37 cellular contexts compared by ENCODE assay signal in genomic region chr7:140585333-140585732, GRCh38. TPM values are rescaled to one million over a fixed set of nuclear protein-coding genes. Genes with fewer than 3 reads are reported as not detected.
"Had no signal": no experiment of that assay in that cellular context is flagged by ENCODE, and none has a peak within 500 bp of the region (broad histone marks: within the 10 kb centered on the region; RNA-seq: fewer than 3 reads in every experiment).

No MANE protein-coding gene starts in this region.

- H3K27ac Mint-ChIP-seq: activated B cell treated with CpG ODN at 0.5 μM for 24 hours; activated CD4-positive, alpha-beta memory T cell treated with anti-CD3 and anti-CD28 coated beads for 36 hours; activated CD4-positive, alpha-beta T cell treated with anti-CD3 and anti-CD28 coated beads, Interleukin-2, amount 10 ng/mL, durations not matched to agents 24 days and 14 days; activated CD8-positive, alpha-beta T cell treated with anti-CD3 and anti-CD28 coated beads for 36 hours; activated naive CD4-positive, alpha-beta T cell treated with anti-CD3 and anti-CD28 coated beads, Interleukin-2, amount 10 ng/mL, durations not matched to agents 7 days and 5 days; activated naive CD4-positive, alpha-beta T cell treated with anti-CD3 and anti-CD28 coated beads, Interleukin-2, amount 50 U/mL, for 24 hours; activated naive CD8-positive, alpha-beta T cell; activated naive CD8-positive, alpha-beta T cell treated with anti-CD3 and anti-CD28 coated beads, Interleukin-2, amount 10 ng/mL, durations not matched to agents 7 days and 5 days; activated naive CD8-positive, alpha-beta T cell treated with anti-CD3 and anti-CD28 coated beads, Interleukin-2, amount 50 U/mL, for 24 hours; activated T-helper 2 cell treated with anti-CD3 and anti-CD28 coated beads, Interferon-gamma antibody, Interleukin-2, Interleukin-4, amounts not matched to agents 10 μg/mL and 5 μg/mL and 100 μg/mL, durations not matched to agents 14 hours and 24 hours and 36 hours; brain; T-helper 1 cell treated with Interleukin-12 subunit alpha and Interleukin-12 subunit beta and Interleukin-4 antibody, amounts not matched to agents 30 μg/mL and 1 μg/mL, for 36 hours; T-helper 2 cell treated with Interferon-gamma antibody and Interleukin-4, amounts not matched to agents 5 μg/mL and 100 μg/mL, for 36 hours had no signal

- ATAC-seq: activated CD8-positive, alpha-beta T cell treated with anti-CD3 and anti-CD28 coated beads for 36 hours; activated naive CD8-positive, alpha-beta T cell treated with anti-CD3 and anti-CD28 coated beads, Interleukin-2, amount 50 U/mL, for 24 hours; activated T-cell treated with anti-CD3 and anti-CD28 coated beads, Interleukin-2, amount 50 U/mL, for 4 hours had no signal

- FAIRE-seq: bronchial epithelial cell, TTC549 had no signal

- H3K9me3 Mint-ChIP-seq: activated B cell treated with CpG ODN at 0.5 μM for 24 hours; activated CD4-positive, alpha-beta memory T cell treated with anti-CD3 and anti-CD28 coated beads for 36 hours; activated CD4-positive, alpha-beta T cell treated with anti-CD3 and anti-CD28 coated beads, Interleukin-2, amount 10 ng/mL, durations not matched to agents 24 days and 14 days; activated CD8-positive, alpha-beta T cell treated with anti-CD3 and anti-CD28 coated beads for 36 hours; activated naive CD4-positive, alpha-beta T cell treated with anti-CD3 and anti-CD28 coated beads, Interleukin-2, amount 10 ng/mL, durations not matched to agents 7 days and 5 days; activated naive CD4-positive, alpha-beta T cell treated with anti-CD3 and anti-CD28 coated beads, Interleukin-2, amount 50 U/mL, for 24 hours; activated naive CD8-positive, alpha-beta T cell treated with anti-CD3 and anti-CD28 coated beads, Interleukin-2, amount 10 ng/mL, durations not matched to agents 7 days and 5 days; activated naive CD8-positive, alpha-beta T cell treated with anti-CD3 and anti-CD28 coated beads, Interleukin-2, amount 50 U/mL, for 24 hours; activated T-cell treated with anti-CD3 and anti-CD28 coated beads, Interleukin-2, amount 50 U/mL, for 4 hours; activated T-helper 2 cell treated with anti-CD3 and anti-CD28 coated beads, Interferon-gamma antibody, Interleukin-2, Interleukin-4, amounts not matched to agents 10 μg/mL and 5 μg/mL and 100 μg/mL, durations not matched to agents 14 hours and 24 hours and 36 hours; brain; central memory CD8-positive, alpha-beta T cell; T-helper 1 cell treated with Interleukin-12 subunit alpha and Interleukin-12 subunit beta and Interleukin-4 antibody, amounts not matched to agents 30 μg/mL and 1 μg/mL, for 36 hours; T-helper 2 cell treated with Interferon-gamma antibody and Interleukin-4, amounts not matched to agents 5 μg/mL and 100 μg/mL, for 36 hours had no signal

- H3K4me1 Mint-ChIP-seq: activated B cell treated with CpG ODN at 0.5 μM for 24 hours; activated CD4-positive, alpha-beta T cell treated with anti-CD3 and anti-CD28 coated beads, Interleukin-2, amount 10 ng/mL, durations not matched to agents 24 days and 14 days; activated naive CD4-positive, alpha-beta T cell treated with anti-CD3 and anti-CD28 coated beads, Interleukin-2, amount 10 ng/mL, durations not matched to agents 7 days and 5 days; activated naive CD4-positive, alpha-beta T cell treated with anti-CD3 and anti-CD28 coated beads, Interleukin-2, amount 50 U/mL, for 24 hours; activated naive CD8-positive, alpha-beta T cell treated with anti-CD3 and anti-CD28 coated beads, Interleukin-2, amount 10 ng/mL, durations not matched to agents 7 days and 5 days; activated naive CD8-positive, alpha-beta T cell treated with anti-CD3 and anti-CD28 coated beads, Interleukin-2, amount 50 U/mL, for 24 hours; brain; central memory CD8-positive, alpha-beta T cell had no signal

- H3K4me3 Mint-ChIP-seq: activated B cell treated with CpG ODN at 0.5 μM for 24 hours; activated CD4-positive, alpha-beta memory T cell treated with anti-CD3 and anti-CD28 coated beads for 36 hours; activated CD4-positive, alpha-beta T cell treated with anti-CD3 and anti-CD28 coated beads, Interleukin-2, amount 10 ng/mL, durations not matched to agents 24 days and 14 days; activated CD8-positive, alpha-beta T cell treated with anti-CD3 and anti-CD28 coated beads for 36 hours; activated naive CD4-positive, alpha-beta T cell treated with anti-CD3 and anti-CD28 coated beads, Interleukin-2, amount 10 ng/mL, durations not matched to agents 7 days and 5 days; activated naive CD4-positive, alpha-beta T cell treated with anti-CD3 and anti-CD28 coated beads, Interleukin-2, amount 50 U/mL, for 24 hours; activated naive CD8-positive, alpha-beta T cell; activated naive CD8-positive, alpha-beta T cell treated with anti-CD3 and anti-CD28 coated beads, Interleukin-2, amount 10 ng/mL, durations not matched to agents 7 days and 5 days; activated naive CD8-positive, alpha-beta T cell treated with anti-CD3 and anti-CD28 coated beads, Interleukin-2, amount 50 U/mL, for 24 hours; activated T-cell treated with anti-CD3 and anti-CD28 coated beads, Interleukin-2, amount 50 U/mL, for 4 hours; brain; central memory CD8-positive, alpha-beta T cell; T-helper 1 cell treated with Interleukin-12 subunit alpha and Interleukin-12 subunit beta and Interleukin-4 antibody, amounts not matched to agents 30 μg/mL and 1 μg/mL, for 36 hours; T-helper 2 cell treated with Interferon-gamma antibody and Interleukin-4, amounts not matched to agents 5 μg/mL and 100 μg/mL, for 36 hours had no signal

- H3K27ac ChIP-seq: ascending aorta, cardiac muscle cell, VCaP had no signal

- H3K9me3 ChIP-seq: ascending aorta had no signal

- H3K27me3 Mint-ChIP-seq: activated B cell treated with CpG ODN at 0.5 μM for 24 hours; activated CD8-positive, alpha-beta T cell treated with anti-CD3 and anti-CD28 coated beads for 36 hours; activated naive CD4-positive, alpha-beta T cell treated with anti-CD3 and anti-CD28 coated beads, Interleukin-2, amount 50 U/mL, for 24 hours; activated naive CD8-positive, alpha-beta T cell treated with anti-CD3 and anti-CD28 coated beads, Interleukin-2, amount 50 U/mL, for 24 hours had no signal

- DNase-seq: activated B cell treated with CpG ODN at 0.5 μM for 24 hours; activated CD4-positive, alpha-beta memory T cell treated with anti-CD3 and anti-CD28 coated beads for 36 hours; activated CD4-positive, alpha-beta T cell treated with anti-CD3 and anti-CD28 coated beads for 4 hours; activated CD4-positive, alpha-beta T cell treated with anti-CD3 and anti-CD28 coated beads, Interleukin-2, amount 10 ng/mL, durations not matched to agents 24 days and 14 days; activated CD4-positive, alpha-beta T cell treated with anti-CD3 and anti-CD28 coated beads, Interleukin-2, amount 50 U/mL, for 1 hour; activated CD4-positive, alpha-beta T cell treated with anti-CD3 and anti-CD28 coated beads, Interleukin-2, amount 50 U/mL, for 4 hours; activated CD4-positive, CD25-positive, alpha-beta regulatory T cell treated with anti-CD3 and anti-CD28 coated beads, Interleukin-2, amount 50 U/mL, for 72 hours; activated CD8-positive, alpha-beta memory T cell treated with anti-CD3 and anti-CD28 coated beads, Interleukin-2, amount 50 U/mL, for 4 hours; activated CD8-positive, alpha-beta T cell treated with anti-CD3 and anti-CD28 coated beads for 36 hours; activated effector memory CD4-positive, alpha-beta T cell treated with Interleukin-2 at 50 U/mL for 16 hours; activated gamma-delta T cell; activated naive CD4-positive, alpha-beta T cell treated with anti-CD3 and anti-CD28 coated beads, Interleukin-2, amount 10 ng/mL, durations not matched to agents 7 days and 5 days; activated naive CD4-positive, alpha-beta T cell treated with Interleukin-2 at 50 U/mL for 16 hours; activated naive CD8-positive, alpha-beta T cell treated with anti-CD3 and anti-CD28 coated beads, Interleukin-2, amount 10 ng/mL, durations not matched to agents 7 days and 5 days; activated naive CD8-positive, alpha-beta T cell treated with anti-CD3 and anti-CD28 coated beads, Interleukin-2, amount 50 U/mL, for 24 hours; activated T-cell treated with anti-CD3 and anti-CD28 coated beads for 4 hours; activated T-cell treated with anti-CD3 and anti-CD28 coated beads, Interleukin-2, amount 50 U/mL, for 1 hour; activated T-cell treated with anti-CD3 and anti-CD28 coated beads, Interleukin-2, amount 50 U/mL, for 4 hours; amygdala; anterior cingulate cortex; caudate nucleus; T-helper 1 cell; T-helper 2 cell; T-helper 9 cell had no signal

- H3K36me3 ChIP-seq: ascending aorta, cardiac muscle cell had no signal

- H3K4me3 ChIP-seq: ascending aorta, cardiac muscle cell had no signal

- H3K27me3 ChIP-seq: ascending aorta, cardiac muscle cell had no signal

- H3K36me3 Mint-ChIP-seq: activated CD4-positive, alpha-beta memory T cell treated with anti-CD3 and anti-CD28 coated beads for 36 hours; activated naive CD4-positive, alpha-beta T cell treated with anti-CD3 and anti-CD28 coated beads, Interleukin-2, amount 10 ng/mL, durations not matched to agents 7 days and 5 days; activated naive CD4-positive, alpha-beta T cell treated with anti-CD3 and anti-CD28 coated beads, Interleukin-2, amount 50 U/mL, for 24 hours; activated naive CD8-positive, alpha-beta T cell; activated naive CD8-positive, alpha-beta T cell treated with anti-CD3 and anti-CD28 coated beads, Interleukin-2, amount 10 ng/mL, durations not matched to agents 7 days and 5 days had no signal

- H3K4me1 ChIP-seq: ascending aorta had no signal

RNA-seq across cellular contexts. Expression of gene DENND2A, which starts 55.3 kb away (rescaled TPM):
- total RNA-seq: activated B cell treated with CpG ODN at 0.5 μM for 24 hours; activated CD4-positive, alpha-beta memory T cell treated with anti-CD3 and anti-CD28 coated beads for 36 hours; activated CD4-positive, alpha-beta T cell treated with anti-CD3 and anti-CD28 coated beads, Interleukin-2, amount 10 ng/mL, durations not matched to agents 24 days and 14 days; activated CD8-positive, alpha-beta memory T cell treated with anti-CD3 and anti-CD28 coated beads for 36 hours; activated CD8-positive, alpha-beta T cell treated with anti-CD3 and anti-CD28 coated beads for 36 hours; activated naive CD8-positive, alpha-beta T cell treated with anti-CD3 and anti-CD28 coated beads, Interleukin-2, amount 10 ng/mL, durations not matched to agents 7 days and 5 days; activated T-cell treated with anti-CD3 and anti-CD28 coated beads, Interleukin-2, amount 50 U/mL, for 4 hours; activated T-helper 2 cell treated with anti-CD3 and anti-CD28 coated beads, Interferon-gamma antibody, Interleukin-2, Interleukin-4, amounts not matched to agents 10 μg/mL and 5 μg/mL and 100 μg/mL, durations not matched to agents 14 hours and 24 hours and 36 hours had no signal
